Comparison of ENCODE assay signal across 22 cellular contexts in the genomic region with DNA sequence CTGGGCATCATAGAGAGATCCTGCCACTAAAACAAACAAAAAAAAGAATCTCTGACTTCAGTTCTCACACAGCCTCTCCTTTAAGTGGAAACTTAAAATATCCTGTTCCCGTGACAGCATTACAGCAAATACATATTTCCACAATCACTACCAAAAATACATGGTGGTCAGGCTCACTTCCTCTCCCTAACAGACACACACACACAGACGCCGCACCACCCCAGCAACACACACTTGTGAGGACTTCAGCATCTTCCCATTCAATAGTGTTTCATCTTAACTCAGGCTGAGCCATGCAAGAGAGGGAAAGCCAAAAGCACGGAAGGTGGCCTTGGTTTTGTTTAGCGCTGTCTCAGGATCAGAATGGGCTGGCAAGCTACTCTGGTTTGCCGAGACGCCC. TPM values are rescaled to one million over a fixed set of nuclear protein-coding genes. Genes with fewer than 3 reads are reported as not detected.
A peak's percentile ranks its signal among the peaks of the same experiment; 100 is the strongest.
DNase-seq lines count a peak whose midpoint lies in the region; ATAC-seq and TF ChIP-seq lines count a peak whose summit lies in the region.
"Had no signal": no experiment of that assay in that cellular context is flagged by ENCODE, and none has a peak within 500 bp of the region (broad histone marks: within the 10 kb centered on the region; RNA-seq: fewer than 3 reads in every experiment).

No MANE protein-coding gene starts in this region.

- H3K36me3 Mint-ChIP-seq in activated T-cell treated with anti-CD3 and anti-CD28 coated beads, Interleukin-2, amount 50 U/mL, for 24 hours (ENCODE audit: low read depth): no peaks in the 10 kb centered on the region
- H3K36me3 Mint-ChIP-seq in stimulated activated naive B cell treated with anti-CD40 and anti-IgM and Interleukin-4, amounts not matched to agents 10 μg/mL and 1 μg/mL and 100 μg/mL, for 72 hours: peaks cover 4 to 7% of the 10 kb centered on the region in 2 donors

- H3K27ac ChIP-seq in prostate gland: no peak overlapping the region
- H3K27ac ChIP-seq: A549, C4-2B, left ventricle myocardium inferior, transverse colon had no signal

- peaks cover 3% of the 10 kb centered on the region for H3K27me3 Mint-ChIP-seq in activated T-cell treated with anti-CD3 and anti-CD28 coated beads, Interleukin-2, amount 50 U/mL, for 24 hours
- H3K27me3 Mint-ChIP-seq in stimulated activated naive B cell treated with anti-CD40 and anti-IgM and Interleukin-4, amounts not matched to agents 10 μg/mL and 1 μg/mL and 100 μg/mL, for 72 hours: no peaks in the 10 kb centered on the region
- H3K27me3 Mint-ChIP-seq: activated B cell treated with CpG ODN at 0.5 μM for 24 hours had no signal

- intact Hi-C loops in prostate gland (cut with DNase I): no loop called here

- peaks cover 3% of the 10 kb centered on the region for H3K4me1 Mint-ChIP-seq in activated T-cell treated with anti-CD3 and anti-CD28 coated beads, Interleukin-2, amount 50 U/mL, for 24 hours (ENCODE audit: low read depth)
- peaks cover 34 to 69% of the 10 kb centered on the region in 2 donors for H3K4me1 Mint-ChIP-seq in stimulated activated naive B cell treated with anti-CD40 and anti-IgM and Interleukin-4, amounts not matched to agents 10 μg/mL and 1 μg/mL and 100 μg/mL, for 72 hours

- no peaks in the 10 kb centered on the region for H3K27me3 ChIP-seq in prostate gland (replicated peaks; ENCODE audit: insufficient read depth)
- H3K27me3 ChIP-seq: transverse colon had no signal

- TF ChIP-seq CTCF in omental fat pad (IDR thresholded peaks at IDR 0.05) (no peak), prostate gland (IDR thresholded peaks at IDR 0.05) (no peak)

- peak overlapping the region; percentile 1 for H3K27ac Mint-ChIP-seq in activated T-cell treated with anti-CD3 and anti-CD28 coated beads, Interleukin-2, amount 50 U/mL, for 24 hours
- H3K27ac Mint-ChIP-seq in stimulated activated naive B cell treated with anti-CD40 and anti-IgM and Interleukin-4, amounts not matched to agents 10 μg/mL and 1 μg/mL and 100 μg/mL, for 72 hours: peak overlapping the region; percentile 0
- H3K27ac Mint-ChIP-seq: activated B cell treated with CpG ODN at 0.5 μM for 24 hours, T-helper 17 cell had no signal

- H3K36me3 ChIP-seq in prostate gland: no peaks in the 10 kb centered on the region
- H3K36me3 ChIP-seq: transverse colon had no signal

- H3K4me1 ChIP-seq in prostate gland (replicated peaks): no peaks in the 10 kb centered on the region
- H3K4me1 ChIP-seq: A549, left ventricle myocardium inferior had no signal

- no peaks in the 10 kb centered on the region for H3K9me3 Mint-ChIP-seq in activated T-cell treated with anti-CD3 and anti-CD28 coated beads, Interleukin-2, amount 50 U/mL, for 24 hours
- H3K9me3 Mint-ChIP-seq in stimulated activated naive B cell treated with anti-CD40 and anti-IgM and Interleukin-4, amounts not matched to agents 10 μg/mL and 1 μg/mL and 100 μg/mL, for 72 hours: no peaks in the 10 kb centered on the region
- H3K9me3 Mint-ChIP-seq: activated B cell treated with CpG ODN at 0.5 μM for 24 hours had no signal

- ATAC-seq in HG03354 (IDR thresholded peaks at IDR 0.05; ENCODE audit: poor library complexity, severe bottlenecking, unreplicated experiment) (peak; percentile 44), omental fat pad (ENCODE audit: low FRiP score) (no peak)
- peak; percentile 74 to 76 for ATAC-seq in stimulated activated naive B cell treated with anti-CD40 and anti-IgM and Interleukin-4, amounts not matched to agents 10 μg/mL and 1 μg/mL and 100 μg/mL, for 72 hours (replicated peaks)
- ATAC-seq: A549; esophagus mucosa; sciatic nerve; stimulated activated naive CD8-positive, alpha-beta T cell treated with anti-CD3 and anti-CD28 coated beads, Interleukin-15, Interleukin-2, amounts not matched to agents 100 U/mL and 50 U/mL, for 24 hours; T-helper 17 cell had no signal

- no peak for DNase-seq in activated T-cell treated with anti-CD3 and anti-CD28 coated beads, Interleukin-2, amount 50 U/mL, for 24 hours
- DNase-seq in activated T-cell treated with anti-CD3 and anti-CD28 coated beads for 4 hours (no peak), SIG-M5 treated with dmso at 0.1 percent for 504 hours (lab: John Stamatoyannopoulos, UW; ENCODE audit: unreplicated experiment) (peak; percentile 94), omental fat pad (ENCODE audit: low spot score) (no peak), prostate gland (ENCODE audit: low spot score) (no peak)
- DNase-seq in stimulated activated naive B cell treated with anti-CD40 and anti-IgM and Interleukin-4, amounts not matched to agents 10 μg/mL and 1 μg/mL and 100 μg/mL, for 72 hours: peak; percentile 24
- DNase-seq in stimulated activated CD4-positive, alpha-beta T cell treated with anti-CD3 and anti-CD28 coated beads, Interleukin-4, amount 100 ng/mL, for 1 hour: no peak
- DNase-seq: activated B cell treated with CpG ODN at 0.5 μM for 24 hours; amniotic stem cell; central memory CD4-positive, alpha-beta T cell; left ventricle myocardium inferior; NCI-H1694 treated with DMSO at 0.1 percent for 48 hours; NCI-H446; Right ventricle myocardium superior; stimulated activated naive CD8-positive, alpha-beta T cell treated with anti-CD3 and anti-CD28 coated beads, Interleukin-15, Interleukin-2, amounts not matched to agents 100 U/mL and 50 U/mL, for 24 hours; T-helper 17 cell; transverse colon had no signal

- no peak overlapping the region for H3K4me3 ChIP-seq in prostate gland
- H3K4me3 ChIP-seq: A549, left ventricle myocardium inferior had no signal

- H3K9me3 ChIP-seq in prostate gland: no peaks in the 10 kb centered on the region
- H3K9me3 ChIP-seq: A549, left ventricle myocardium inferior, transverse colon had no signal

- no peak for TF ChIP-seq POLR2A in prostate gland (IDR thresholded peaks at IDR 0.05)

- 86% methylated on average over 7 of the region's 7 CpGs for WGBS in prostate gland

- no peak overlapping the region for H3K4me3 Mint-ChIP-seq in activated T-cell treated with anti-CD3 and anti-CD28 coated beads, Interleukin-2, amount 50 U/mL, for 24 hours
- H3K4me3 Mint-ChIP-seq in stimulated activated naive B cell treated with anti-CD40 and anti-IgM and Interleukin-4, amounts not matched to agents 10 μg/mL and 1 μg/mL and 100 μg/mL, for 72 hours: peak overlapping the region; percentile 10 to 16
- H3K4me3 Mint-ChIP-seq: activated B cell treated with CpG ODN at 0.5 μM for 24 hours, T-helper 17 cell had no signal

RNA-seq across cellular contexts. Expression of a gene that starts 21.9 kb away (rescaled TPM):
- total RNA-seq in omental fat pad (1 to 10 TPM; 2.5 to 7.7 (median 5.1) TPM), prostate gland (1 to 10 TPM; 3.7 to 6.4 TPM)

Comparison
In these comparisons a context has a peak if more than half of its experiments do, and no peak if none do; other contexts are left out.
1. DNase-seq: peak in SIG-M5 treated with dmso at 0.1 percent for 504 hours (single experiment) and stimulated activated naive B cell treated with anti-CD40 and anti-IgM and Interleukin-4, amounts not matched to agents 10 μg/mL and 1 μg/mL and 100 μg/mL, for 72 hours (single experiment); none in activated T-cell treated with anti-CD3 and anti-CD28 coated beads, Interleukin-2, amount 50 U/mL, for 24 hours (single experiment), activated T-cell treated with anti-CD3 and anti-CD28 coated beads for 4 hours (single experiment), omental fat pad (single experiment), stimulated activated CD4-positive, alpha-beta T cell treated with anti-CD3 and anti-CD28 coated beads, Interleukin-4, amount 100 ng/mL, for 1 hour (single experiment) and prostate gland (single experiment).